12 cellular contexts compared by ENCODE assay signal in the genomic region with DNA sequence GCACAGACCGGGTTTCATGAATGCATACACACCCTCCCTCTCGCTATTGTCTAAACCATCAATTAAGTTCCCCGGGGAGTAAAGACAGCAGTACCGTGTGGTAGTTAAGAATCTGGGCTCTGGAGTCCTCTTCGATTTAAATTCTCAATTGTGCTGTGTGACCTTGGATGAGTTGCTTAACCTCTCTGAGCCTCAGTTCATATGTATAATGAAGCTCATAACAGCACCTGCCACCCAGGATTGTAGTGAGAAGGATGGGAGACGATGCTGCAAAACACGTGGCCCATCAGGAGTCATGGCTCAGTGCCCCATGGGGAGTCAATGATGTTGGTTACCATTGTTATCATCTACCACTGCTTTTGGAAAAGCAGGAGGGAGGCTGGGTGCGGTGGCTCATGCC.
"Had no signal": no experiment of that assay in that cellular context is flagged by ENCODE, and none has a peak within 500 bp of the region (broad histone marks: within the 10 kb centered on the region; RNA-seq: fewer than 3 reads in every experiment).

No MANE protein-coding gene starts in this region.

- H3K36me3 ChIP-seq: ascending aorta, gastroesophageal sphincter, heart right ventricle, lower lobe of right lung, right atrium auricular region, thoracic aorta, upper lobe of right lung had no signal

- H3K4me1 Mint-ChIP-seq: endodermal cell had no signal

- H3K27ac Mint-ChIP-seq: endodermal cell, progenitor cell of endocrine pancreas had no signal

- H3K9me3 ChIP-seq: ascending aorta, thoracic aorta, upper lobe of right lung had no signal

- H3K27me3 ChIP-seq: ascending aorta, right atrium auricular region, upper lobe of right lung had no signal

- H3K27ac ChIP-seq: ascending aorta, gastroesophageal sphincter, heart right ventricle, lower lobe of right lung, right atrium auricular region, thoracic aorta, upper lobe of right lung had no signal

- H3K4me3 Mint-ChIP-seq: activated T-cell treated with anti-CD3 and anti-CD28 coated beads, Interleukin-2, amount 50 U/mL, for 24 hours; endodermal cell had no signal

- H3K4me3 ChIP-seq: ascending aorta, gastroesophageal sphincter, heart right ventricle, lower lobe of right lung, right atrium auricular region, skin epidermis, thoracic aorta, upper lobe of right lung had no signal

- DNase-seq: heart right ventricle, lower lobe of right lung, upper lobe of right lung had no signal

- ATAC-seq: gastroesophageal sphincter had no signal

- H3K27me3 Mint-ChIP-seq: activated T-cell treated with anti-CD3 and anti-CD28 coated beads, Interleukin-2, amount 50 U/mL, for 24 hours; progenitor cell of endocrine pancreas; stimulated activated naive CD8-positive, alpha-beta T cell treated with anti-CD3 and anti-CD28 coated beads, Interleukin-15, amount 100 ng/mL, for 72 hours had no signal

- H3K4me1 ChIP-seq: ascending aorta, gastroesophageal sphincter, lower lobe of right lung, right atrium auricular region, upper lobe of right lung had no signal
